In the genomic region with DNA sequence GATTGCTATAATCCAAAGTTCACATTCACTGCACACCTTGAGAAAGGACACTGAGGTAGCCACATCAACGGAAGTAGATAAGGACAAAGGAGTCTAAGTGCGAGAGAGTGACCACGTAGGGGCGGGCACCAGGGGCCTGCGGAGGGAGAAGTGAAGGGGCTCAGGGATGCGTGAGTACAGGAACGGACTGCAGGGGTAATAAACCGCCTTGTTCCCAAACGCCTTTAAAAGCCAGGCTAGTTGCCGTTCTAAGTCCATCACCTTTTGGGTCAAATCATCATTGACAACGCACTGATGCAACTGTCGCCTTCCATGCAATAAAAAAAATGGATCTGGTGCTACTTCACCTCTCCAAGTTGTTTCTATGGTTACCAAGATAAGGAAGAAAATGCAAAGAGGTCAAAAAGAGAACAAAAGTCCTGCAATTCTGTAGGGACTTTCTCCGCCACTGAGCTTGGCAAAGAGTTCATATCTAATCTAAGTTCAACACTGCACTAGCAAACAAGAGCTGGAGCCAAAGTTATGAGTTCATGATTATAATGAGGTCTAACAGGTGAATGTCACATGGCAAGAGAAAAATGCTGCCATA, we compare ENCODE assay signal across 1 cellular context.
A peak's percentile ranks its signal among the peaks of the same experiment; 100 is the strongest.
TF ChIP-seq lines count a peak whose summit lies in the region.

No MANE protein-coding gene starts in this region.

TF ChIP-seq in K562, 482 proteins besides CTCF, POLR2A, EP300 and RAD21 (continued from another document and continues in another):
- TF ChIP-seq, protein P1, sequence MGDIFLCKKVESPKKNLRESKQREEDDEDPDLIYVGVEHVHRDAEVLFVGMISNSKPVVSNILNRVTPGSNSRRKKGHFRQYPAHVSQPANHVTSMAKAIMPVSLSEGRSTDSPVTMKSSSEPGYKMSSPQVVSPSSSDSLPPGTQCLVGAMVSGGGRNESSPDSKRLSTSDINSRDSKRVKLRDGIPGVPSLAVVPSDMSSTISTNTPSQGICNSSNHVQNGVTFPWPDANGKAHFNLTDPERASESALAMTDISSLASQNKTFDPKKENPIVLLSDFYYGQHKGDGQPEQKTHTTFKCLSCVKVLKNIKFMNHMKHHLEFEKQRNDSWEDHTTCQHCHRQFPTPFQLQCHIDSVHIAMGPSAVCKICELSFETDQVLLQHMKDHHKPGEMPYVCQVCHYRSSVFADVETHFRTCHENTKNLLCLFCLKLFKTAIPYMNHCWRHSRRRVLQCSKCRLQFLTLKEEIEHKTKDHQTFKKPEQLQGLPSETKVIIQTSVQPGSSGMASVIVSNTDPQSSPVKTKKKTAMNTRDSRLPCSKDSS (IDR thresholded peaks at IDR 0.05; ENCODE audit: low read depth, partially characterized antibody): no peak
- TF ChIP-seq ZKSCAN8 (CRISPR knock-in tag; IDR thresholded peaks at IDR 0.05) (no peak), NFE2L1 (tag; IDR thresholded peaks at IDR 0.05; ENCODE audit: borderline replicate concordance, low read depth) (no peak), CHCHD3 (CRISPR knock-in tag; IDR thresholded peaks at IDR 0.05) (no peak), ELF2 (CRISPR knock-in tag; IDR thresholded peaks at IDR 0.05) (no peak), TAL1 (IDR thresholded peaks at IDR 0.05) (peak; percentile 60), PURB (CRISPR knock-in tag; IDR thresholded peaks at IDR 0.05; ENCODE audit: low read depth) (no peak), RFX5 (IDR thresholded peaks at IDR 0.05; ENCODE audit: low read depth, low read length) (no peak), ZNF79 (CRISPR knock-in tag; IDR thresholded peaks at IDR 0.05; ENCODE audit: low read depth) (no peak), RCOR1 (IDR thresholded peaks at IDR 0.05; ENCODE audit: borderline replicate concordance in 1 of 2, low read depth in 2 of 2, low read length in 2 of 2) (peak in 1 of 2 experiments; percentile 30; a peak in 1 of 4 replicates), CCAR2 (IDR thresholded peaks at IDR 0.05; ENCODE audit: low read depth, low read length) (no peak), SMARCA5 (IDR thresholded peaks at IDR 0.05) (no peak), POLR2G (IDR thresholded peaks at IDR 0.05; ENCODE audit: low read depth, low read length) (no peak), ZC3H11A (IDR thresholded peaks at IDR 0.05; ENCODE audit: low read depth, low read length) (no peak), BRD9 (IDR thresholded peaks at IDR 0.05; ENCODE audit: low read depth, partially characterized antibody) (no peak), ZNF436 (CRISPR knock-in tag; IDR thresholded peaks at IDR 0.05) (no peak), ZNF354B (CRISPR knock-in tag; IDR thresholded peaks at IDR 0.05) (no peak), NCOA4 (IDR thresholded peaks at IDR 0.05; ENCODE audit: partially characterized antibody) (no peak), ZKSCAN3 (CRISPR knock-in tag; IDR thresholded peaks at IDR 0.05) (no peak), ZNF239 (CRISPR knock-in tag; IDR thresholded peaks at IDR 0.05) (no peak), DPF2 (IDR thresholded peaks at IDR 0.05) (peak; percentile 35; the same call in 1 of the 2 replicates), ZNF253 (CRISPR knock-in tag; conservative IDR thresholded peaks at IDR 0.05) (no peak), PRPF4 (IDR thresholded peaks at IDR 0.05; ENCODE audit: insufficient read depth, low read depth, low read length, poor library complexity, severe bottlenecking) (no peak), ZNF212 (CRISPR knock-in tag; IDR thresholded peaks at IDR 0.05) (no peak), ZKSCAN1 (IDR thresholded peaks at IDR 0.05; ENCODE audit: low read depth, low read length) (no peak), NFIX (CRISPR knock-in tag; IDR thresholded peaks at IDR 0.05; ENCODE audit: low read depth) (no peak), CHD2 (IDR thresholded peaks at IDR 0.05; ENCODE audit: low read depth, low read length) (no peak), NFRKB (IDR thresholded peaks at IDR 0.05; ENCODE audit: low read depth) (no peak), ZNF263 (CRISPR knock-in tag; IDR thresholded peaks at IDR 0.05; ENCODE audit: borderline replicate concordance) (no peak), TFAM (CRISPR knock-in tag; conservative IDR thresholded peaks at IDR 0.05) (no peak), RBFOX2 (IDR thresholded peaks at IDR 0.05; ENCODE audit: low read depth, low read length) (no peak), MAFF (IDR thresholded peaks at IDR 0.05; ENCODE audit: low read length) (no peak), L3MBTL2 (IDR thresholded peaks at IDR 0.05) (peak; percentile 29; the same call in 1 of the 2 replicates), ZNF785 (CRISPR knock-in tag; IDR thresholded peaks at IDR 0.05) (no peak), RFX1 (IDR thresholded peaks at IDR 0.05) (peak; percentile 94), IFI16 (CRISPR knock-in tag; IDR thresholded peaks at IDR 0.05) (no peak), EHMT2 (IDR thresholded peaks at IDR 0.05) (no peak), EGR1 (conservative IDR thresholded peaks at IDR 0.05) (no peak), TEAD1 (CRISPR knock-in tag; IDR thresholded peaks at IDR 0.05) (no peak), CBX5 (IDR thresholded peaks at IDR 0.05; ENCODE audit: borderline replicate concordance, low read depth) (no peak), GATAD2A (IDR thresholded peaks at IDR 0.05) (no peak), JUN (IDR thresholded peaks at IDR 0.05; ENCODE audit: borderline replicate concordance, low read depth, low read length) (no peak), JUN (CRISPR knock-in tag; IDR thresholded peaks at IDR 0.05; ENCODE audit: borderline replicate concordance) (no peak), CBFB (CRISPR knock-in tag; IDR thresholded peaks at IDR 0.05) (no peak), ZNF174 (CRISPR knock-in tag; IDR thresholded peaks at IDR 0.05) (no peak), KDM1A (IDR thresholded peaks at IDR 0.05) (0 out of 4 replicates have a peak, but pooled peaks of 1 of the 2 experiments have one; percentile 23), ZNF232 (CRISPR knock-in tag; IDR thresholded peaks at IDR 0.05) (no peak), ZNF282 (CRISPR knock-in tag; IDR thresholded peaks at IDR 0.05) (no peak)
- TF ChIP-seq, protein P2, sequence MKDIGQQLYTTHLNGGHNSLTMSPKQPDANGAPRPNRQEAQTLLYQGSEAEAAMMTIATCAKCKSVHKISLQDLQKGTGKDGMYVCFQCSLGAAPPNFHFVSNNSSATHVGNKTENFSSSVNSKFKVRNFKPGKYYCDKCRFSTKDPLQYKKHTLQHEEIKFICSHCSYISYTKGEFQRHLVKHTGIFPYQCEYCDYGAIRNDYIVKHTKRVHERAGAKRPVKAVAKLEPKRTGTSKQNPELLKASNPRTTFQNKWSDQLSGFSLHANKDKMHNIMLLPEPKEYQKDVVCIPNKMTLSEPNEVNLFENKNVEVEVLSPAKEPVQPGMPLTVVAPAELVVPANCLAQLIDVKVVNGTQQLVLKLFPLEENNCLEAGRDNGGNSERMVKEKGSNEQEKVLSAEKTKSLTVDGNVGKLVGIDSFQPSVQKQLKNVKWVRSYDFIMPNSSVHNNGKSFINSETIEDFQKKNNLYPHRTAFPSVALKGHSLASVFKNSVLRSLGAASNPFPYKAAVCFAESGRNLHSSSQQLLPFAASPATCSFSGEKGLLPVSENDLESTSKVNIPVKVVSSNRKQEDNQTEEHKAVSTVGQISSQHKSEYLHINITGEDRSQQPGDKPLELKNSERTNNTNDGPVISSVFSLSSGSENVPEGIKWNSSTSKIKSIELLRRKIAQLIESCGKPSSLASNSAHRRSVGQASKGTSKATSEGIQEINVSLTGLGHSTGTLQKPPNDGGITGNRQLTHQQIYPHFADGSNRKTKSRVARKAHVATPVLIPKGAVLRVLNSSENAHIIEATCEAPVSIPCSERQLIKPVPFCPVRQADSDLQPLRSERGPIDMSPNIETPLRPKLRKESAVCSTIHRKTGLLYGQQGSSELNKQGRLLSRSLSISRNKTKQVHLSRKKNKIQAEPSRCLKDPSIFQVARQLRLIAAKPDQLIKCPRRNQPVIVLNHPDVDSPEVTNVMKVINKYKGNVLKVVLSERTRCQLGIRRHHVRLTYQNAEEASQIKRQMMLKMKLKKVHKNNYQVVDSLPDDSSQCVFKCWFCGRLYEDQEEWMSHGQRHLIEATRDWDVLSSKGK (CRISPR knock-in tag; IDR thresholded peaks at IDR 0.05): no peak
- TF ChIP-seq, protein P3, sequence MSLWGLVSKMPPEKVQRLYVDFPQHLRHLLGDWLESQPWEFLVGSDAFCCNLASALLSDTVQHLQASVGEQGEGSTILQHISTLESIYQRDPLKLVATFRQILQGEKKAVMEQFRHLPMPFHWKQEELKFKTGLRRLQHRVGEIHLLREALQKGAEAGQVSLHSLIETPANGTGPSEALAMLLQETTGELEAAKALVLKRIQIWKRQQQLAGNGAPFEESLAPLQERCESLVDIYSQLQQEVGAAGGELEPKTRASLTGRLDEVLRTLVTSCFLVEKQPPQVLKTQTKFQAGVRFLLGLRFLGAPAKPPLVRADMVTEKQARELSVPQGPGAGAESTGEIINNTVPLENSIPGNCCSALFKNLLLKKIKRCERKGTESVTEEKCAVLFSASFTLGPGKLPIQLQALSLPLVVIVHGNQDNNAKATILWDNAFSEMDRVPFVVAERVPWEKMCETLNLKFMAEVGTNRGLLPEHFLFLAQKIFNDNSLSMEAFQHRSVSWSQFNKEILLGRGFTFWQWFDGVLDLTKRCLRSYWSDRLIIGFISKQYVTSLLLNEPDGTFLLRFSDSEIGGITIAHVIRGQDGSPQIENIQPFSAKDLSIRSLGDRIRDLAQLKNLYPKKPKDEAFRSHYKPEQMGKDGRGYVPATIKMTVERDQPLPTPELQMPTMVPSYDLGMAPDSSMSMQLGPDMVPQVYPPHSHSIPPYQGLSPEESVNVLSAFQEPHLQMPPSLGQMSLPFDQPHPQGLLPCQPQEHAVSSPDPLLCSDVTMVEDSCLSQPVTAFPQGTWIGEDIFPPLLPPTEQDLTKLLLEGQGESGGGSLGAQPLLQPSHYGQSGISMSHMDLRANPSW (CRISPR knock-in tag; IDR thresholded peaks at IDR 0.05): no peak
- TF ChIP-seq, protein P4, sequence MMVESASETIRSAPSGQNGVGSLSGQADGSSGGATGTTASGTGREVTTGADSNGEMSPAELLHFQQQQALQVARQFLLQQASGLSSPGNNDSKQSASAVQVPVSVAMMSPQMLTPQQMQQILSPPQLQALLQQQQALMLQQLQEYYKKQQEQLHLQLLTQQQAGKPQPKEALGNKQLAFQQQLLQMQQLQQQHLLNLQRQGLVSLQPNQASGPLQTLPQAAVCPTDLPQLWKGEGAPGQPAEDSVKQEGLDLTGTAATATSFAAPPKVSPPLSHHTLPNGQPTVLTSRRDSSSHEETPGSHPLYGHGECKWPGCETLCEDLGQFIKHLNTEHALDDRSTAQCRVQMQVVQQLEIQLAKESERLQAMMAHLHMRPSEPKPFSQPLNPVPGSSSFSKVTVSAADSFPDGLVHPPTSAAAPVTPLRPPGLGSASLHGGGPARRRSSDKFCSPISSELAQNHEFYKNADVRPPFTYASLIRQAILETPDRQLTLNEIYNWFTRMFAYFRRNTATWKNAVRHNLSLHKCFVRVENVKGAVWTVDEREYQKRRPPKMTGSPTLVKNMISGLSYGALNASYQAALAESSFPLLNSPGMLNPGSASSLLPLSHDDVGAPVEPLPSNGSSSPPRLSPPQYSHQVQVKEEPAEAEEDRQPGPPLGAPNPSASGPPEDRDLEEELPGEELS (CRISPR knock-in tag; IDR thresholded peaks at IDR 0.05; ENCODE audit: borderline replicate concordance): no peak
- TF ChIP-seq, protein P5, sequence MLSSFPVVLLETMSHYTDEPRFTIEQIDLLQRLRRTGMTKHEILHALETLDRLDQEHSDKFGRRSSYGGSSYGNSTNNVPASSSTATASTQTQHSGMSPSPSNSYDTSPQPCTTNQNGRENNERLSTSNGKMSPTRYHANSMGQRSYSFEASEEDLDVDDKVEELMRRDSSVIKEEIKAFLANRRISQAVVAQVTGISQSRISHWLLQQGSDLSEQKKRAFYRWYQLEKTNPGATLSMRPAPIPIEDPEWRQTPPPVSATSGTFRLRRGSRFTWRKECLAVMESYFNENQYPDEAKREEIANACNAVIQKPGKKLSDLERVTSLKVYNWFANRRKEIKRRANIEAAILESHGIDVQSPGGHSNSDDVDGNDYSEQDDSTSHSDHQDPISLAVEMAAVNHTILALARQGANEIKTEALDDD (IDR thresholded peaks at IDR 0.05): peak; percentile 45; the same call in 1 of the 2 replicates
- TF ChIP-seq, protein P6, sequence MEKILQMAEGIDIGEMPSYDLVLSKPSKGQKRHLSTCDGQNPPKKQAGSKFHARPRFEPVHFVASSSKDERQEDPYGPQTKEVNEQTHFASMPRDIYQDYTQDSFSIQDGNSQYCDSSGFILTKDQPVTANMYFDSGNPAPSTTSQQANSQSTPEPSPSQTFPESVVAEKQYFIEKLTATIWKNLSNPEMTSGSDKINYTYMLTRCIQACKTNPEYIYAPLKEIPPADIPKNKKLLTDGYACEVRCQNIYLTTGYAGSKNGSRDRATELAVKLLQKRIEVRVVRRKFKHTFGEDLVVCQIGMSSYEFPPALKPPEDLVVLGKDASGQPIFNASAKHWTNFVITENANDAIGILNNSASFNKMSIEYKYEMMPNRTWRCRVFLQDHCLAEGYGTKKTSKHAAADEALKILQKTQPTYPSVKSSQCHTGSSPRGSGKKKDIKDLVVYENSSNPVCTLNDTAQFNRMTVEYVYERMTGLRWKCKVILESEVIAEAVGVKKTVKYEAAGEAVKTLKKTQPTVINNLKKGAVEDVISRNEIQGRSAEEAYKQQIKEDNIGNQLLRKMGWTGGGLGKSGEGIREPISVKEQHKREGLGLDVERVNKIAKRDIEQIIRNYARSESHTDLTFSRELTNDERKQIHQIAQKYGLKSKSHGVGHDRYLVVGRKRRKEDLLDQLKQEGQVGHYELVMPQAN (IDR thresholded peaks at IDR 0.05; ENCODE audit: borderline replicate concordance): no peak
- TF ChIP-seq, protein P7, sequence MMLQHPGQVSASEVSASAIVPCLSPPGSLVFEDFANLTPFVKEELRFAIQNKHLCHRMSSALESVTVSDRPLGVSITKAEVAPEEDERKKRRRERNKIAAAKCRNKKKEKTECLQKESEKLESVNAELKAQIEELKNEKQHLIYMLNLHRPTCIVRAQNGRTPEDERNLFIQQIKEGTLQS (IDR thresholded peaks at IDR 0.05): peak; percentile 21; the same call in 1 of the 2 replicates
- TF ChIP-seq, protein P7 (CRISPR knock-in tag; conservative IDR thresholded peaks at IDR 0.05): no peak
- TF ChIP-seq, protein P8, sequence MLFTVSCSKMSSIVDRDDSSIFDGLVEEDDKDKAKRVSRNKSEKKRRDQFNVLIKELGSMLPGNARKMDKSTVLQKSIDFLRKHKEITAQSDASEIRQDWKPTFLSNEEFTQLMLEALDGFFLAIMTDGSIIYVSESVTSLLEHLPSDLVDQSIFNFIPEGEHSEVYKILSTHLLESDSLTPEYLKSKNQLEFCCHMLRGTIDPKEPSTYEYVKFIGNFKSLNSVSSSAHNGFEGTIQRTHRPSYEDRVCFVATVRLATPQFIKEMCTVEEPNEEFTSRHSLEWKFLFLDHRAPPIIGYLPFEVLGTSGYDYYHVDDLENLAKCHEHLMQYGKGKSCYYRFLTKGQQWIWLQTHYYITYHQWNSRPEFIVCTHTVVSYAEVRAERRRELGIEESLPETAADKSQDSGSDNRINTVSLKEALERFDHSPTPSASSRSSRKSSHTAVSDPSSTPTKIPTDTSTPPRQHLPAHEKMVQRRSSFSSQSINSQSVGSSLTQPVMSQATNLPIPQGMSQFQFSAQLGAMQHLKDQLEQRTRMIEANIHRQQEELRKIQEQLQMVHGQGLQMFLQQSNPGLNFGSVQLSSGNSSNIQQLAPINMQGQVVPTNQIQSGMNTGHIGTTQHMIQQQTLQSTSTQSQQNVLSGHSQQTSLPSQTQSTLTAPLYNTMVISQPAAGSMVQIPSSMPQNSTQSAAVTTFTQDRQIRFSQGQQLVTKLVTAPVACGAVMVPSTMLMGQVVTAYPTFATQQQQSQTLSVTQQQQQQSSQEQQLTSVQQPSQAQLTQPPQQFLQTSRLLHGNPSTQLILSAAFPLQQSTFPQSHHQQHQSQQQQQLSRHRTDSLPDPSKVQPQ (CRISPR knock-in tag; IDR thresholded peaks at IDR 0.05; ENCODE audit: borderline replicate concordance): no peak
